ENCODE assay signal across 1 cellular context in genomic region chr18:22024924-22025323, GRCh38.
TF ChIP-seq lines count a peak whose summit lies in the region.

No MANE protein-coding gene starts in this region.

TF ChIP-seq in WTC11, 78 proteins besides CTCF, POLR2A, EP300 and RAD21 (continued from another document):
- no peak for TF ChIP-seq AR (CRISPR knock-in tag; IDR thresholded peaks at IDR 0.05)
- TF ChIP-seq ATF1 (CRISPR knock-in tag; IDR thresholded peaks at IDR 0.05): no peak
TF ChIP-seq in WTC11: peak in this region for 1.
